Comparison of ENCODE assay signal across 14 cellular contexts in the genomic region with DNA sequence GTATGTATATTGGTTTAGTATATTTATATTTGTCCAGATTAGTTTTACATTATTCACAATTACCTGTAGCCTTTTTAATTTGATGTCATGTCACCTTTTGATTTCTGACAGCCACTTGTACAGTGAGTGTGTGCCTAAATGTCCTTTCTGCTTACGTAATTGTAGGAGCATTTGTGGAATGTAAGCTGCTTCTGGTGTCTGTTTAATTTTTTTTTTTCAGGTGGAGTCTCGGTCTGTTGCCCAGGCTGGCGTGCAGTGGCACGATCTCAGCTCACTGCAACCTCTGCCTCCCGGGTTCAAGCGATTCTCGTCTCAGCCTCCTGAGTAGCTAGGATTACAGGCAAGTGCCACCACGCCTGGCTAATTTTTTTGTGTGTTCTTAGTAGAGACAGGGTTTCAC.
DNase-seq lines count a peak whose midpoint lies in the region; FAIRE-seq and TF ChIP-seq lines count a peak whose summit lies in the region.
"Had no signal": no experiment of that assay in that cellular context is flagged by ENCODE, and none has a peak within 500 bp of the region (broad histone marks: within the 10 kb centered on the region; RNA-seq: fewer than 3 reads in every experiment).

No MANE protein-coding gene starts in this region.

- FAIRE-seq in colon (lab: Jason Lieb, UNC): peak; percentile 86
- FAIRE-seq in urothelium cell line (lab: Jason Lieb, UNC): no peak
- FAIRE-seq: GM12878, GM18507 had no signal

- POLR2A ChIA-PET in HEK293 (lab: Yijun Ruan, JAX): no interaction called here

- no peak for TF ChIP-seq CTCF in HEK293 (tag by site-specific recombination; IDR thresholded peaks at IDR 0.05)
- TF ChIP-seq CTCF in spleen (IDR thresholded peaks at IDR 0.05 in 8 of 11, conservative IDR thresholded peaks at IDR 0.05 in 3 of 11): no peak

- H3K4me3 ChIP-seq in HEK293 (ENCODE audit: low read depth, low read length) (no peak overlapping the region), spleen (no peak overlapping the region)
- H3K4me3 ChIP-seq: GM12878, GM23338 had no signal

- peak; percentile 79 for DNase-seq in kidney tubule cell (ENCODE audit: low spot score)
- peak; percentile 6 for DNase-seq in urothelium cell line (ENCODE audit: low spot score)
- no peak for DNase-seq in spleen
- no peak for DNase-seq in NCI-H2029 treated with DMSO at 0.1 percent for 48 hours (lab: John Stamatoyannopoulos, UW)
- no peak for DNase-seq in NOMO-1 treated with DMSO at 0.1 percent for 48 hours (lab: John Stamatoyannopoulos, UW; ENCODE audit: unreplicated experiment)
- DNase-seq: C1 segment of cervical spinal cord; CD4-positive, alpha-beta T cell; DMS79; H7 had no signal

- CTCF ChIA-PET in HEK293 (lab: Yijun Ruan, JAX): no interaction called here

- H3K27ac ChIP-seq in HEK293 (ENCODE audit: extremely low read depth, low read depth, low read length): no peak overlapping the region
- no peak overlapping the region for H3K27ac ChIP-seq in spleen

- TF ChIP-seq POLR2A in spleen (IDR thresholded peaks at IDR 0.05): no peak

- H3K36me3 ChIP-seq in HEK293 (ENCODE audit: control insufficient read depth in 2 of 2, insufficient read depth in 1 of 2, low read length in 2 of 2) (no peaks in the 10 kb centered on the region), spleen (no peaks in the 10 kb centered on the region)

- intact Hi-C loops in spleen (cut with DNase I; ENCODE audit: low total_unique reads): no loop called here

- H3K9me3 ChIP-seq in HEK293 (ENCODE audit: control insufficient read depth, insufficient read depth, low read depth, low read length) (no peaks in the 10 kb centered on the region), spleen (peaks cover 0 to 11% (median 0%) of the 10 kb centered on the region in 8 donors)

- no peaks in the 10 kb centered on the region for H3K4me1 ChIP-seq in HEK293 (ENCODE audit: control insufficient read depth, insufficient read depth, low read length)
- H3K4me1 ChIP-seq in spleen: no peaks in the 10 kb centered on the region

- WGBS in spleen, 5 donors: 74 to 94% (median 88%) methylated on average over 6 to 8 of the region's 8 CpGs

- peaks cover 0 to 21% (median 5%) of the 10 kb centered on the region in 7 donors for H3K27me3 ChIP-seq in spleen (replicated peaks in 1 of 7)

TF ChIP-seq in HEK293, 187 proteins besides CTCF, POLR2A, EP300 and RAD21:
- TF ChIP-seq, protein P1, sequence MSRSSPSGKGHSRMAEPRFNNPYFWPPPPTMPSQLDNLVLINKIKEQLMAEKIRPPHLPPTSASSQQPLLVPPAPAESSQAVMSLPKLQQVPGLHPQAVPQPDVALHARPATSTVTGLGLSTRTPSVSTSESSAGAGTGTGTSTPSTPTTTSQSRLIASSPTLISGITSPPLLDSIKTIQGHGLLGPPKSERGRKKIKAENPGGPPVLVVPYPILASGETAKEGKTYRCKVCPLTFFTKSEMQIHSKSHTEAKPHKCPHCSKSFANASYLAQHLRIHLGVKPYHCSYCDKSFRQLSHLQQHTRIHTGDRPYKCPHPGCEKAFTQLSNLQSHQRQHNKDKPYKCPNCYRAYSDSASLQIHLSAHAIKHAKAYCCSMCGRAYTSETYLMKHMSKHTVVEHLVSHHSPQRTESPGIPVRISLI (tag by site-specific recombination; IDR thresholded peaks at IDR 0.05): 0 out of 2 replicates have a peak, but pooled peaks have one; percentile 27
- no peak for TF ChIP-seq ZNF529 (tag by site-specific recombination; IDR thresholded peaks at IDR 0.05; ENCODE audit: insufficient replicate concordance)

Comparison
In these comparisons a context has a peak if more than half of its experiments do, and no peak if none do; other contexts are left out.
1. DNase-seq: peak in kidney tubule cell (single experiment) and urothelium cell line (single experiment); none in spleen (single experiment), NCI-H2029 treated with DMSO at 0.1 percent for 48 hours (single experiment) and NOMO-1 treated with DMSO at 0.1 percent for 48 hours (single experiment).